15 cellular contexts compared by ENCODE assay signal in genomic region chr15:60297047-60297446, GRCh38.
DNase-seq lines count a peak whose midpoint lies in the region; ATAC-seq and TF ChIP-seq lines count a peak whose summit lies in the region.
"Had no signal": no experiment of that assay in that cellular context is flagged by ENCODE, and none has a peak within 500 bp of the region (broad histone marks: within the 10 kb centered on the region; RNA-seq: fewer than 3 reads in every experiment).

No MANE protein-coding gene starts in this region.

- H3K9me3 Mint-ChIP-seq in activated T-cell treated with anti-CD3 and anti-CD28 coated beads, Interleukin-2, amount 50 U/mL, for 72 hours = peaks cover 4% of the 10 kb centered on the region in 2 donors

- no peak overlapping the region for H3K27ac ChIP-seq in WERI-Rb-1

- TF ChIP-seq CTCF in WERI-Rb-1 (IDR thresholded peaks at IDR 0.05; ENCODE audit: low read depth, low read length) = no peak

- H3K4me1 Mint-ChIP-seq in activated T-cell treated with anti-CD3 and anti-CD28 coated beads, Interleukin-2, amount 50 U/mL, for 72 hours (ENCODE audit: low read depth) = no peaks in the 10 kb centered on the region

- H3K36me3 Mint-ChIP-seq in activated T-cell treated with anti-CD3 and anti-CD28 coated beads, Interleukin-2, amount 50 U/mL, for 72 hours (ENCODE audit: insufficient read depth in 2 of 2) = peaks cover 2 to 5% of the 10 kb centered on the region in 2 donors

- peak; percentile 71 to 87 for ATAC-seq in activated T-cell treated with anti-CD3 and anti-CD28 coated beads, Interleukin-2, amount 50 U/mL, for 72 hours (replicated peaks in 1 of 2)
- ATAC-seq: Panc1 had no signal

- peaks cover 21% of the 10 kb centered on the region for H3K27me3 Mint-ChIP-seq in activated T-cell treated with anti-CD3 and anti-CD28 coated beads, Interleukin-2, amount 50 U/mL, for 72 hours (ENCODE audit: low read depth)

- H3K4me3 Mint-ChIP-seq in activated T-cell treated with anti-CD3 and anti-CD28 coated beads, Interleukin-2, amount 50 U/mL, for 72 hours = no peak overlapping the region

- no peak overlapping the region for H3K4me3 ChIP-seq in WERI-Rb-1 (ENCODE audit: low read depth, low read length)

- H3K9me3 ChIP-seq in WERI-Rb-1 (ENCODE audit: severe bottlenecking) = no peaks in the 10 kb centered on the region

- no peak overlapping the region for H3K27ac Mint-ChIP-seq in activated T-cell treated with anti-CD3 and anti-CD28 coated beads, Interleukin-2, amount 50 U/mL, for 72 hours

- H3K36me3 ChIP-seq in WERI-Rb-1 = no peaks in the 10 kb centered on the region

- H3K27me3 ChIP-seq in WERI-Rb-1 (ENCODE audit: insufficient read depth, low read depth, severe bottlenecking) = no peaks in the 10 kb centered on the region

- peak in 1 of 2 donors; percentile 5 for DNase-seq in activated T-cell treated with anti-CD3 and anti-CD28 coated beads, Interleukin-2, amount 50 U/mL, for 72 hours
- DNase-seq in activated T-cell treated with anti-CD3 and anti-CD28 coated beads, Interleukin-2, amount 50 U/mL, for 48 hours = no peak
- DNase-seq in LHCN-M2 (ENCODE audit: low read depth) (peak; percentile 6), amniotic epithelial cell (ENCODE audit: low read depth) (peak; percentile 5), foreskin melanocyte (peak; percentile 100), DMS79 treated with DMSO at 0.1 percent for 48 hours (lab: John Stamatoyannopoulos, UW) (no peak), WERI-Rb-1 (no peak), UCSD-AML1 (lab: John Stamatoyannopoulos, UW; ENCODE audit: unreplicated experiment) (no peak)
- DNase-seq: AML-193, NCI-H2029, NCI-H2171 treated with DMSO at 0.1 percent for 48 hours, NCI-H510A, NCI-H82, SHP77 treated with DMSO at 0.1 percent for 48 hours had no signal

Comparison
In these comparisons a context has a peak if more than half of its experiments do, and no peak if none do; other contexts are left out.
1. DNase-seq: peak in LHCN-M2 (single experiment), amniotic epithelial cell (single experiment) and foreskin melanocyte (single experiment); none in activated T-cell treated with anti-CD3 and anti-CD28 coated beads, Interleukin-2, amount 50 U/mL, for 48 hours (0 of 2), DMS79 treated with DMSO at 0.1 percent for 48 hours (single experiment), WERI-Rb-1 (single experiment) and UCSD-AML1 (single experiment).